In genomic region chrY:14255963-14256816, GRCh38 we compare ENCODE assay signal across 16 cellular contexts.
DNase-seq lines count a peak whose midpoint lies in the region; ATAC-seq, FAIRE-seq and TF ChIP-seq lines count a peak whose summit lies in the region.
"Had no signal": no experiment of that assay in that cellular context is flagged by ENCODE, and none has a peak within 500 bp of the region (broad histone marks: within the 10 kb centered on the region; RNA-seq: fewer than 3 reads in every experiment).

No MANE protein-coding gene starts in this region.

- CTCF ChIA-PET in CD4-positive, alpha-beta memory T cell (lab: Charles Lee; ENCODE audit: partially characterized antibody), result interaction anchor here (1.3 kb wide), 1 partner anchor 84 kb away, joined by 3 read pairs; no protein-coding TSS in a partner anchor

- no peaks in the 10 kb centered on the region for H3K36me3 ChIP-seq in CD4-positive, alpha-beta memory T cell (ENCODE audit: insufficient read depth, low read length)
- no peaks in the 10 kb centered on the region for H3K36me3 ChIP-seq in bronchial epithelial cell (ENCODE audit: control insufficient read depth, insufficient read depth, low read length)
- H3K36me3 ChIP-seq in endodermal cell (ENCODE audit: control insufficient read depth, insufficient read depth, low read length), result no peaks in the 10 kb centered on the region
- H3K36me3 ChIP-seq: BLaER1 treated with 17β-estradiol and CSF1 and Interleukin-3, amounts not matched to agents 10 nM and 100 nM had no signal

- no peak overlapping the region for H3K9ac ChIP-seq in endodermal cell (ENCODE audit: extremely low read depth, low read length, poor library complexity, severe bottlenecking)
- H3K9ac ChIP-seq: BLaER1 treated with 17β-estradiol and CSF1 and Interleukin-3, amounts not matched to agents 10 nM and 100 nM; GM23248 had no signal

- WGBS in endodermal cell (ENCODE audit: insufficient coverage in 1 of 2, insufficient read length in 1 of 2), 2 experiments, result 93 to 95% methylated on average over 3 to 4 of the region's 10 CpGs

- no peaks in the 10 kb centered on the region for H3K9me3 ChIP-seq in CD4-positive, alpha-beta memory T cell (ENCODE audit: control insufficient read depth in 1 of 2, low read length in 2 of 2)
- H3K9me3 ChIP-seq in endodermal cell (ENCODE audit: control insufficient read depth, low read length), result no peaks in the 10 kb centered on the region
- H3K9me3 ChIP-seq: BLaER1 treated with 17β-estradiol and CSF1 and Interleukin-3, amounts not matched to agents 10 nM and 100 nM had no signal

- ATAC-seq in GM18498 (IDR thresholded peaks at IDR 0.05; ENCODE audit: unreplicated experiment) (peak; percentile 60), HG03175 (IDR thresholded peaks at IDR 0.05; ENCODE audit: unreplicated experiment) (peak; percentile 57)
- ATAC-seq: GM12878 had no signal

- peak in 1 of 5 donors; percentile 35 for DNase-seq in CD4-positive, alpha-beta memory T cell
- peak; percentile 40 for DNase-seq in bronchial epithelial cell (ENCODE audit: low read depth)
- DNase-seq in NCI-H2029 (lab: John Stamatoyannopoulos, UW), result no peak
- DNase-seq in GDM1 (lab: John Stamatoyannopoulos, UW), result no peak
- DNase-seq in endodermal cell, result no peak
- DNase-seq: activated gamma-delta T cell, EL, GM23248, NCI-H187, NCI-H774 had no signal

- no peak for TF ChIP-seq CTCF in bronchial epithelial cell (IDR thresholded peaks at IDR 0.05; ENCODE audit: insufficient read depth, low read length, severe bottlenecking)
- TF ChIP-seq CTCF in endodermal cell (conservative IDR thresholded peaks at IDR 0.05), result no peak

- peak overlapping the region in 2 of 8 donors; percentile 72 to 83 for H3K4me3 Mint-ChIP-seq in CD4-positive, alpha-beta memory T cell
- no peak overlapping the region for H3K4me3 Mint-ChIP-seq in endodermal cell
- H3K4me3 Mint-ChIP-seq: neural crest cell had no signal

- H3K36me3 Mint-ChIP-seq in CD4-positive, alpha-beta memory T cell, result peaks cover 0 to 2% of the 10 kb centered on the region in 2 donors
- no peaks in the 10 kb centered on the region for H3K36me3 Mint-ChIP-seq in endodermal cell (ENCODE audit: low read depth)

- peaks cover 29% of the 10 kb centered on the region for H3K4me1 ChIP-seq in CD4-positive, alpha-beta memory T cell (ENCODE audit: insufficient read depth, low read length)
- H3K4me1 ChIP-seq in endodermal cell (ENCODE audit: control insufficient read depth, insufficient read depth, low read length), result no peaks in the 10 kb centered on the region
- H3K4me1 ChIP-seq: BLaER1 treated with 17β-estradiol and CSF1 and Interleukin-3, amounts not matched to agents 10 nM and 100 nM had no signal

- no peak for FAIRE-seq in bronchial epithelial cell (lab: Jason Lieb, UNC)
- FAIRE-seq: GM12878 had no signal

- peak overlapping the region; percentile 9 for H3K27ac ChIP-seq in CD4-positive, alpha-beta memory T cell (ENCODE audit: low read depth, low read length)
- no peak overlapping the region for H3K27ac ChIP-seq in endodermal cell (ENCODE audit: low read depth, low read length)
- H3K27ac ChIP-seq: BLaER1 treated with 17β-estradiol and CSF1 and Interleukin-3, amounts not matched to agents 10 nM and 100 nM; GM23248 had no signal

- intact Hi-C loops in CD4-positive, alpha-beta memory T cell (cut with micrococcal nuclease), result loop anchor here (10.0 kb wide), 2 partner anchors 49 to 89 kb away; no protein-coding TSS in a partner anchor

- no peak overlapping the region for H3K4me3 ChIP-seq in CD4-positive, alpha-beta memory T cell (ENCODE audit: low read length in 2 of 2)
- H3K4me3 ChIP-seq in bronchial epithelial cell (ENCODE audit: low read depth, low read length) (no peak overlapping the region), endodermal cell (ENCODE audit: low read length) (no peak overlapping the region)
- H3K4me3 ChIP-seq: BLaER1 treated with 17β-estradiol and CSF1 and Interleukin-3, amounts not matched to agents 10 nM and 100 nM; GM12878; GM23248; lung had no signal

- POLR2A ChIA-PET in CD4-positive, alpha-beta memory T cell (lab: Charles Lee; ENCODE audit: partially characterized antibody), result interaction anchor here (1.2 to 2.3 kb wide), 3 partner anchors 72 to 552 kb away, joined by 4 to 13 read pairs (median 5); partner anchors contain the start of gene TMSB4Y

- H3K27me3 ChIP-seq in CD4-positive, alpha-beta memory T cell (ENCODE audit: insufficient read depth, low read length), result no peaks in the 10 kb centered on the region
- H3K27me3 ChIP-seq in bronchial epithelial cell (ENCODE audit: control insufficient read depth, insufficient read depth, low read length) (no peaks in the 10 kb centered on the region), endodermal cell (ENCODE audit: control insufficient read depth, insufficient read depth, low read length, poor library complexity, severe bottlenecking) (no peaks in the 10 kb centered on the region)
- H3K27me3 ChIP-seq: BLaER1 treated with 17β-estradiol and CSF1 and Interleukin-3, amounts not matched to agents 10 nM and 100 nM had no signal

- H3K27ac Mint-ChIP-seq in CD4-positive, alpha-beta memory T cell, result peak overlapping the region in 2 of 7 donors; percentile 77 to 97
- H3K27ac Mint-ChIP-seq in endodermal cell, result no peak overlapping the region

- no peaks in the 10 kb centered on the region for H3K9me3 Mint-ChIP-seq in CD4-positive, alpha-beta memory T cell
- no peaks in the 10 kb centered on the region for H3K9me3 Mint-ChIP-seq in endodermal cell
- H3K9me3 Mint-ChIP-seq: neural crest cell had no signal

- peaks cover 0 to 23% (median 7%) of the 10 kb centered on the region in 4 donors for H3K4me1 Mint-ChIP-seq in CD4-positive, alpha-beta memory T cell
- no peaks in the 10 kb centered on the region for H3K4me1 Mint-ChIP-seq in endodermal cell
- H3K4me1 Mint-ChIP-seq: neural crest cell had no signal

- H3K27me3 Mint-ChIP-seq in CD4-positive, alpha-beta memory T cell, result no peaks in the 10 kb centered on the region
- H3K27me3 Mint-ChIP-seq in endodermal cell (ENCODE audit: insufficient read depth), result no peaks in the 10 kb centered on the region
